ENCODE assay signal across 8 cellular contexts in the genomic region with DNA sequence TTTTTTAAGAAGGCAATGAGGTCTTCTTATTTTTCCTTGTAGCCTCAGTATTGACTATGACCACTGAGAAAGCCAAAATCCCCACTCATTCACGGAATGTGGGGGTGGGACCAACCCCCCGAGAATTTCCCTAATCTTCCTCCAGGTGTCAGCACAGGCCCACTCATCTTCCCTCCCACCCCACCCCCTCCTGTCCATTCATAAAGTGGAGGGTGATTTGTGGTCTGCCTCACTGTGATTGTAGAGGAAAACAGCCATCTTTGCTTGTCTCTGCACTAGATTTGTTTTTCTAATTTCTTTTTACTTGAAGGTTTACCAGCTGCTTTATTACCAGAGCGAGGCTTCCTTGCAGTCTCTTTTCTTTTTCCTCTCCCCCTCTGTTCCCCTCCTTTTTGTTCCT.
A peak's percentile ranks its signal among the peaks of the same experiment; 100 is the strongest.
DNase-seq lines count a peak whose midpoint lies in the region; ATAC-seq and TF ChIP-seq lines count a peak whose summit lies in the region.

No MANE protein-coding gene starts in this region.

- peaks cover 1% of the 10 kb centered on the region for H3K79me1 ChIP-seq in trophoblast cell (ENCODE audit: low read length)

- H3K79me2 ChIP-seq in trophoblast cell (ENCODE audit: control insufficient read depth, insufficient read depth, low read length, poor library complexity): no peaks in the 10 kb centered on the region

- H3K4ac ChIP-seq in trophoblast cell (ENCODE audit: low read depth, low read length): no peak overlapping the region

- H3K27ac ChIP-seq in trophoblast cell (ENCODE audit: low read depth, low read length): no peak overlapping the region

- H3K27me3 Mint-ChIP-seq in activated CD4-positive, alpha-beta memory T cell treated with anti-CD3 and anti-CD28 coated beads for 36 hours: peaks cover 4% of the 10 kb centered on the region

- no peak overlapping the region for H2AK5ac ChIP-seq in trophoblast cell (ENCODE audit: low read length)

- no peaks in the 10 kb centered on the region for H3K36me3 Mint-ChIP-seq in activated CD4-positive, alpha-beta memory T cell treated with anti-CD3 and anti-CD28 coated beads for 36 hours

- H3K27ac Mint-ChIP-seq in activated CD4-positive, alpha-beta memory T cell treated with anti-CD3 and anti-CD28 coated beads for 36 hours: peak overlapping the region; percentile 90

- ATAC-seq in GM18868 (IDR thresholded peaks at IDR 0.05; ENCODE audit: unreplicated experiment) (peak; percentile 43), HG03469 (IDR thresholded peaks at IDR 0.05; ENCODE audit: unreplicated experiment) (no peak), HG03521 (IDR thresholded peaks at IDR 0.05; ENCODE audit: unreplicated experiment) (no peak)

- H3K18ac ChIP-seq in trophoblast cell (ENCODE audit: low read length): no peak overlapping the region

- no peak overlapping the region for H3K23ac ChIP-seq in trophoblast cell (ENCODE audit: low read length)

- no peak overlapping the region for H4K8ac ChIP-seq in trophoblast cell (ENCODE audit: low read depth, low read length)

- no peak overlapping the region for H2AFZ ChIP-seq in trophoblast cell (ENCODE audit: insufficient read depth, low read length, poor library complexity)

- H3K9me3 ChIP-seq in trophoblast cell (ENCODE audit: insufficient read depth, low read depth, low read length): no peaks in the 10 kb centered on the region

- POLR2A ChIA-PET in activated CD4-positive, alpha-beta memory T cell treated with anti-CD3 and anti-CD28 coated beads for 36 hours (lab: Charles Lee): interaction anchor here (0.7 kb wide), 1 partner anchor 28 kb away, joined by 3 read pairs; no protein-coding TSS in a partner anchor

- TF ChIP-seq CTCF in NB4 (IDR thresholded peaks at IDR 0.05; ENCODE audit: low read depth, low read length) (peak; percentile 37), fibroblast of mammary gland (conservative IDR thresholded peaks at IDR 0.05; ENCODE audit: control insufficient read depth, insufficient read depth, low read depth, low read length) (peak; percentile 29)

- H3K4me3 ChIP-seq in NB4 (ENCODE audit: low read depth, low read length) (no peak overlapping the region), fibroblast of mammary gland (ENCODE audit: control insufficient read depth, low read depth, low read length) (no peak overlapping the region), trophoblast cell (ENCODE audit: low read depth, low read length) (no peak overlapping the region)

- no peak overlapping the region for H2BK12ac ChIP-seq in trophoblast cell (ENCODE audit: low read length)

- CTCF ChIA-PET in activated CD4-positive, alpha-beta memory T cell treated with anti-CD3 and anti-CD28 coated beads for 36 hours (lab: Charles Lee): interaction anchor here (0.6 to 4.8 kb wide), 8 partner anchors 10 to 152 kb away, joined by 3 to 46 read pairs (median 4); no protein-coding TSS in a partner anchor

- peaks cover 71% of the 10 kb centered on the region for H3K4me1 Mint-ChIP-seq in activated CD4-positive, alpha-beta memory T cell treated with anti-CD3 and anti-CD28 coated beads for 36 hours (ENCODE audit: low read depth)

- H2BK120ac ChIP-seq in trophoblast cell (ENCODE audit: insufficient read depth, low read length, poor library complexity): no peak overlapping the region

- no peak overlapping the region for H2BK5ac ChIP-seq in trophoblast cell (ENCODE audit: low read depth, low read length, poor library complexity)

- no peaks in the 10 kb centered on the region for H3K9me3 Mint-ChIP-seq in activated CD4-positive, alpha-beta memory T cell treated with anti-CD3 and anti-CD28 coated beads for 36 hours

- no peaks in the 10 kb centered on the region for H3K27me3 ChIP-seq in trophoblast cell (ENCODE audit: insufficient read depth, low read length)

- intact Hi-C loops in activated CD4-positive, alpha-beta memory T cell treated with anti-CD3 and anti-CD28 coated beads for 36 hours (cut with micrococcal nuclease): loop anchor here (1.0 to 10.0 kb wide), 7 partner anchors 36 to 966 kb away; no protein-coding TSS in a partner anchor

- H3K9ac ChIP-seq in trophoblast cell (ENCODE audit: low read length): no peak overlapping the region

- DNase-seq in AG08396 (ENCODE audit: low spot score) (peak; percentile 21), NB4 (ENCODE audit: low read depth) (peak; percentile 58), fibroblast of mammary gland (ENCODE audit: low read depth) (peak; percentile 28), trophoblast cell (peak; percentile 24 to 30)
- DNase-seq in activated CD4-positive, alpha-beta memory T cell treated with anti-CD3 and anti-CD28 coated beads for 36 hours: peak; percentile 78

- no peak overlapping the region for H4K91ac ChIP-seq in trophoblast cell (ENCODE audit: low read depth, low read length)

- no peak for TF ChIP-seq POLR2A in NB4 (IDR thresholded peaks at IDR 0.05; ENCODE audit: extremely low read depth, insufficient read length)

- no peak overlapping the region for H3K14ac ChIP-seq in trophoblast cell (ENCODE audit: low read length)

- no CpG with 5 or more reads among the region's 3 CpGs for WGBS in trophoblast cell (ENCODE audit: extremely low coverage, insufficient coverage, insufficient read length)

- H3K4me2 ChIP-seq in trophoblast cell (ENCODE audit: low read length): no peak overlapping the region

- H3K36me3 ChIP-seq in trophoblast cell (ENCODE audit: control insufficient read depth in 1 of 2, insufficient read depth in 2 of 2, low read length in 2 of 2): no peaks in the 10 kb centered on the region

- H4K12ac ChIP-seq in trophoblast cell (ENCODE audit: low read depth, low read length): no peak overlapping the region

- H3K4me1 ChIP-seq in trophoblast cell (ENCODE audit: control insufficient read depth in 1 of 2, insufficient read depth in 2 of 2, low read length in 2 of 2): peaks cover 7 to 14% of the 10 kb centered on the region in 2 experiments

- H3K4me3 Mint-ChIP-seq in activated CD4-positive, alpha-beta memory T cell treated with anti-CD3 and anti-CD28 coated beads for 36 hours: peak overlapping the region; percentile 55

Comparison
In these comparisons a context has a peak if more than half of its experiments do, and no peak if none do; other contexts are left out.
1. DNase-seq: peak in every context shown above with its lines; median percentile 78 in activated CD4-positive, alpha-beta memory T cell treated with anti-CD3 and anti-CD28 coated beads for 36 hours; 58 in NB4; 28 in fibroblast of mammary gland; 27 in trophoblast cell; 21 in AG08396.